8 cellular contexts compared by ENCODE assay signal in the genomic region with DNA sequence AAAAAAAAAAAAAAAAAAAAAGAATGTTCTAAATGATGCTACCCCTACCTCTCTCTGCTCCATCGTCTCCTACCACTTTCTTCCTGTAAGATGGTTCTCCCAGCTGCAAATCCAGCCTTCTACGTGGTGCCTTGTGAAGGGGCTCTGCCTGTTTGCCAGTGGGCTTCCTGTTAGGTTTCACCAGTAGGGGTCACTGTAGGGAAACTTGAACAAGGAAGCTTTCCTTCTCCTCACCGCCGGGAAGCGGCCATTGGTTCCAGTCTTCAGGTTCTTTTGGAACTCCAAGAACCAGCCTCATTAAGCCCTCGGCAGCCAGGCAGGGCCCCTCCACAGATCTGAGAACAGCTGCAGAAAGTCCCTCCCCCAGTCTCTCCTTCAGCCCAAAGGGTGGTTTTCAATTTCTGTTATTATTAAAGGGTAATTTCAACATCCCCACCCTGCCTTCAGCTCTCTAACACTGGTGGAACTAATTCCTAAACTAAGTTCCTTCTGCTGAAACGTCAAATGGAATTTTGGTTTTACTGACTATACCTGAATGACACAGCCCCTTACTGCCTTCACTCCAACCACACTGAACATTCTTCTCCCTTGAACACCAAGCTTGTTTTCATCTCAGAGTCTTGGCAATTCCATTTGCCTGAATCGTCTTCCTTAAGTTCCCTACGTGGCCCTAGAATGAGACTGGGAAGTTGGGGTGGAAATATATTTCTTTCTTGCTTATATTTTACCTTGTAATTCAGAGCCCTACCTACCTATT. TPM values are rescaled to one million over a fixed set of nuclear protein-coding genes. Genes with fewer than 3 reads are reported as not detected.
DNase-seq lines count a peak whose midpoint lies in the region; ATAC-seq, FAIRE-seq and TF ChIP-seq lines count a peak whose summit lies in the region.

No MANE protein-coding gene starts in this region.

- WGBS in pancreas, 2 donors = 72 to 85% methylated on average over 9 of the region's 9 CpGs

- H3K4me3 ChIP-seq in Loucy (ENCODE audit: low read length, poor library complexity, severe bottlenecking) = no peak overlapping the region
- H3K4me3 ChIP-seq in bronchial epithelial cell (ENCODE audit: low read depth, low read length) = no peak overlapping the region
- H3K4me3 ChIP-seq in pancreas = no peak overlapping the region
- no peak overlapping the region for H3K4me3 ChIP-seq in vagina

- FAIRE-seq in bronchial epithelial cell (lab: Jason Lieb, UNC) = no peak
- FAIRE-seq in pancreas (lab: Jason Lieb, UNC) = no peak

- H3K4me1 ChIP-seq in Loucy (ENCODE audit: insufficient read depth, low read length, poor library complexity, severe bottlenecking) (no peaks in the 10 kb centered on the region), pancreas (peaks cover 0 to 5% (median 0%) of the 10 kb centered on the region in 3 donors), vagina (no peaks in the 10 kb centered on the region)

- TF ChIP-seq POLR2A in vagina (IDR thresholded peaks at IDR 0.05) = no peak

- H3K9ac ChIP-seq in Loucy (ENCODE audit: low read depth, low read length, poor library complexity, severe bottlenecking) = no peak overlapping the region

- peak; percentile 67 for TF ChIP-seq CTCF in Loucy (conservative IDR thresholded peaks at IDR 0.05; ENCODE audit: low read length)
- TF ChIP-seq CTCF in bronchial epithelial cell (IDR thresholded peaks at IDR 0.05; ENCODE audit: insufficient read depth, low read length, severe bottlenecking) = peak; percentile 47
- TF ChIP-seq CTCF in pancreas (IDR thresholded peaks at IDR 0.05) = peak in 3 of 4 donors; percentile 12 to 34 (median 15)
- no peak for TF ChIP-seq CTCF in vagina (IDR thresholded peaks at IDR 0.05)

- H4K20me1 ChIP-seq in Loucy (ENCODE audit: insufficient read depth, low read length, poor library complexity, severe bottlenecking) = no peaks in the 10 kb centered on the region

- ATAC-seq in pancreas = peak in 3 of 4 donors; percentile 51 to 69 (median 65)

- no peak overlapping the region for H2AFZ ChIP-seq in Loucy (ENCODE audit: low read length)

- no peaks in the 10 kb centered on the region for H3F3A ChIP-seq in Loucy (ENCODE audit: low read depth)

- H3K36me3 ChIP-seq in Loucy (ENCODE audit: insufficient read depth, low read length) (peaks cover 60% of the 10 kb centered on the region), bronchial epithelial cell (ENCODE audit: control insufficient read depth, insufficient read depth, low read length) (peaks cover 4% of the 10 kb centered on the region), pancreas (peaks cover 0 to 68% (median 10%) of the 10 kb centered on the region in 3 donors), vagina (peaks cover 0 to 60% of the 10 kb centered on the region in 2 donors)

- H3K9me3 ChIP-seq in Loucy (ENCODE audit: insufficient read depth, low read depth, low read length) (no peaks in the 10 kb centered on the region), pancreas (no peaks in the 10 kb centered on the region), vagina (no peaks in the 10 kb centered on the region)

- H3K79me2 ChIP-seq in Loucy (ENCODE audit: insufficient read depth, low read length) = no peaks in the 10 kb centered on the region

- DNase-seq in NCI-H2227 (lab: John Stamatoyannopoulos, UW; ENCODE audit: unreplicated experiment) = peak; percentile 30
- no peak for DNase-seq in NCI-H2227 treated with DMSO at 0.1 percent for 48 hours (lab: John Stamatoyannopoulos, UW)
- peak; percentile 15 for DNase-seq in bronchial epithelial cell (ENCODE audit: low read depth)
- no peak for DNase-seq in pancreas
- DNase-seq in hepatic stellate cell (ENCODE audit: low spot score) = no peak
- DNase-seq in C1 segment of cervical spinal cord (lab: John Stamatoyannopoulos, UW) = no peak
- DNase-seq in vagina (ENCODE audit: extremely low spot score in 2 of 2) = no peak

- H3K4me2 ChIP-seq in Loucy (ENCODE audit: low read depth, low read length, poor library complexity, severe bottlenecking) = no peak overlapping the region

- no peaks in the 10 kb centered on the region for H3K9me2 ChIP-seq in Loucy (replicated peaks; ENCODE audit: low read depth, low read length)

- intact Hi-C loops in pancreas (cut with DNase I) = no loop called here
- intact Hi-C loops in vagina (cut with DNase I) = no loop called here

- H3K27ac ChIP-seq in pancreas (no peak overlapping the region), vagina (no peak overlapping the region)

- H3K27me3 ChIP-seq in Loucy (ENCODE audit: insufficient read depth, low read length, poor library complexity, severe bottlenecking) (no peaks in the 10 kb centered on the region), bronchial epithelial cell (ENCODE audit: control insufficient read depth, insufficient read depth, low read length) (no peaks in the 10 kb centered on the region), pancreas (no peaks in the 10 kb centered on the region), vagina (no peaks in the 10 kb centered on the region)

RNA-seq across cellular contexts. Expression of a gene that starts 13.5 kb away (rescaled TPM):
- total RNA-seq in bronchial epithelial cell = 17.9 and 20.2 TPM in 2 replicates
- total RNA-seq in pancreas = 10 to 100 TPM; 25.3 to 57.0 (median 39.0) TPM
- polyA plus RNA-seq in pancreas = 10 to 100 TPM; 40.5 to 81.9 TPM
- 47.4 TPM for total RNA-seq in vagina

Comparison
In these comparisons a context has a peak if more than half of its experiments do, and no peak if none do; other contexts are left out.
1. DNase-seq: peak in NCI-H2227 (single experiment) and bronchial epithelial cell (single experiment); none in NCI-H2227 treated with DMSO at 0.1 percent for 48 hours (single experiment), pancreas (0 of 6), hepatic stellate cell (single experiment), C1 segment of cervical spinal cord (0 of 14) and vagina (0 of 2).
2. CTCF ChIP-seq: peak in Loucy (single experiment), bronchial epithelial cell (single experiment) and pancreas (3 of 4); none in vagina (0 of 3).